ENCODE assay signal across 26 cellular contexts in the genomic region with DNA sequence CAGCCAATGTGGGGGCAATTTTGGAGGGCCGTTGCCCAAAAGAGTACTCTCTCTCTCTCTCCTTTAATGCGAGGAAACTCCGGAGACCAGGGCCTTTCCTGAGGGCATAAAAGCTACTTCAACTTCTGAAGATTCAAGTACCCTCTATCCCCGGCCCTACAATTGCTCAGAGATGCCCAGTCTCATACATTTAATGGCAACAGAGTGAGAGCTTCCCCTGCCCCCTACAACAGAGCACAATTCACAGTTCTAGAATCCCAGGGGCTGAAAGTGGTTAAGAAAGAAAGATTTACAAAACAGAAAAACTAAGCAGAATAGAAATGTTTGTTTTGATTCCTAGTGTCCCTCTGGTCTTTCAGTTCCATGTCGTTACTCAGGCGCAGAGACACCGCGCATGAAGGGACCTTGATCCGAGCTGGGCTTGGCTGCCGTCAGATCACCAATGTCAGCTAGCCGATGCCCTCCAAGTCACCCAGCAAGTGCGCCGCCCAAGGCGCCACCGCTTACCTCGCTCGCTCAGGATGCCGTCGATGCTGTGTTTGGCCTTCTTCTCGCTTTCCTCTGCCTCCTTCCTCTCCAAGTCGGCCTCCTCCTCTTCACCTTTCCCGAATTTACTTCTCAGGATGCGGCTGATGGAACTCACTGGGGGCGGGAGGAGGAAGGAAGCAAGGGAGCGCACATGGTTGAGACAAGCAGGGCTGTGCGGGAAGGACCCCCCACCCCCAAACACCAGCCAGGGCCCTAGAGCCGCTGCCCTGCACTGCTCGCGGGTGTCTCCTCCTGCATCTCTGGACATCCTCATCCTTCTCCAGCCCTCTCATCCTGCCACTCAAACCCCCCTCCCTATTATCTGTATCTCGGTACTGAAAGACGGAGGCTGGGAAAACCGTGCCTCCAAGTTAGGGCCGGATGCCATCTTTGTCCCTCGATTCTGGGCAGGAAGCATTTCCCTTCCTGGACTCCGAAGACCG. TPM values are rescaled to one million over a fixed set of nuclear protein-coding genes. Genes with fewer than 3 reads are reported as not detected.
DNase-seq lines count a peak whose midpoint lies in the region; ATAC-seq and TF ChIP-seq lines count a peak whose summit lies in the region.
"Had no signal": no experiment of that assay in that cellular context is flagged by ENCODE, and none has a peak within 500 bp of the region (broad histone marks: within the 10 kb centered on the region; RNA-seq: fewer than 3 reads in every experiment).

No MANE protein-coding gene starts in this region.

- POLR2A ChIA-PET in AG04449 (lab: Yijun Ruan, JAX), result no interaction called here

- H3K4me3 ChIP-seq in AG04449 (ENCODE audit: low read depth, low read length), result 0 out of 2 replicates have a peak overlapping the region, but pooled peaks have one; percentile 1
- peak overlapping the region; percentile 22; the same call in 1 of the 2 replicates for H3K4me3 ChIP-seq in HUES64 (ENCODE audit: low read length)
- H3K4me3 ChIP-seq in endodermal cell (ENCODE audit: low read length), result no peak overlapping the region
- H3K4me3 ChIP-seq: PC-9 had no signal

- H3K27ac Mint-ChIP-seq in endodermal cell (no peak overlapping the region), nephron progenitor cell (peak overlapping the region; percentile 31)
- H3K27ac Mint-ChIP-seq: immature natural killer cell had no signal

- TF ChIP-seq CTCF in AG04449 (IDR thresholded peaks at IDR 0.05; ENCODE audit: insufficient read depth, low read length, missing control alignments), result no peak
- TF ChIP-seq CTCF in endodermal cell (conservative IDR thresholded peaks at IDR 0.05), result no peak
- no peak for TF ChIP-seq CTCF in nephron progenitor cell (IDR thresholded peaks at IDR 0.05)
- TF ChIP-seq CTCF in omental fat pad (IDR thresholded peaks at IDR 0.05), result no peak

- CTCF ChIA-PET in AG04449 (lab: Yijun Ruan, JAX), result no interaction called here

- ATAC-seq in HG02884 (IDR thresholded peaks at IDR 0.05; ENCODE audit: unreplicated experiment) (no peak), omental fat pad (ENCODE audit: low FRiP score) (no peak)
- ATAC-seq: right cardiac atrium, T-cell had no signal

- H3K27me3 Mint-ChIP-seq in endodermal cell (ENCODE audit: insufficient read depth), result peaks cover 98% of the 10 kb centered on the region
- peaks cover 69% of the 10 kb centered on the region for H3K27me3 Mint-ChIP-seq in nephron progenitor cell (ENCODE audit: low read depth, poor library complexity)

- H3K9me3 Mint-ChIP-seq in endodermal cell (no peaks in the 10 kb centered on the region), nephron progenitor cell (no peaks in the 10 kb centered on the region)
- H3K9me3 Mint-ChIP-seq: T-cell had no signal

- H3K27ac ChIP-seq in HUES64 (ENCODE audit: low read depth, low read length) (no peak overlapping the region), endodermal cell (ENCODE audit: low read depth, low read length) (peak overlapping the region; percentile 61)
- H3K27ac ChIP-seq: adrenal gland, C4-2B, ovary, PC-9 had no signal

- H3K9me3 ChIP-seq in HUES64 (ENCODE audit: insufficient read depth, low read depth, low read length), result no peaks in the 10 kb centered on the region
- no peaks in the 10 kb centered on the region for H3K9me3 ChIP-seq in endodermal cell (ENCODE audit: control insufficient read depth, low read length)
- H3K9me3 ChIP-seq: adrenal gland, ovary had no signal

- H3K4me3 Mint-ChIP-seq in endodermal cell (no peak overlapping the region), nephron progenitor cell (peak overlapping the region; percentile 80)

- peaks cover 42% of the 10 kb centered on the region for H3K4me1 Mint-ChIP-seq in endodermal cell
- peaks cover 94% of the 10 kb centered on the region for H3K4me1 Mint-ChIP-seq in nephron progenitor cell

- DNase-seq in AG04449 (ENCODE audit: low read depth, low spot score) (no peak), endodermal cell (peak; percentile 73), nephron progenitor cell (no peak), DMS79 (lab: John Stamatoyannopoulos, UW) (no peak), NCI-H2227 treated with DMSO at 0.1 percent for 48 hours (lab: John Stamatoyannopoulos, UW) (no peak), omental fat pad (ENCODE audit: low spot score) (no peak)
- DNase-seq: activated effector memory CD4-positive, alpha-beta T cell treated with anti-CD3 and anti-CD28 coated beads, Interleukin-2, amount 50 U/mL, for 16 hours; adrenal gland; caudate nucleus; immature natural killer cell; Kasumi-1; NCI-H187 treated with DMSO at 0.1 percent for 48 hours; ovary; PC-9; SIG-M5; stimulated activated CD8-positive, alpha-beta memory T cell treated with anti-CD3 and anti-CD28 coated beads, Interleukin-4, amount 100 ng/mL, for 48 hours; T-cell had no signal

- peaks cover 57% of the 10 kb centered on the region for H3K4me1 ChIP-seq in HUES64 (ENCODE audit: insufficient read depth, low read length)
- H3K4me1 ChIP-seq in endodermal cell (ENCODE audit: control insufficient read depth, insufficient read depth, low read length), result no peaks in the 10 kb centered on the region

- peaks cover 99% of the 10 kb centered on the region for H3K27me3 ChIP-seq in HUES64 (ENCODE audit: insufficient read depth, low read length)
- H3K27me3 ChIP-seq in endodermal cell (ENCODE audit: control insufficient read depth, insufficient read depth, low read length, poor library complexity, severe bottlenecking), result peaks cover 100% of the 10 kb centered on the region
- H3K27me3 ChIP-seq: ovary had no signal

- WGBS in HUES64, result 2% methylated on average over 33 of the region's 36 CpGs
- WGBS in endodermal cell (ENCODE audit: insufficient coverage in 1 of 2, insufficient read length in 1 of 2), 2 experiments, result 7 to 15% methylated on average over 12 to 36 of the region's 36 CpGs

- H3K36me3 Mint-ChIP-seq in endodermal cell (ENCODE audit: low read depth) (no peaks in the 10 kb centered on the region), nephron progenitor cell (ENCODE audit: low read depth) (no peaks in the 10 kb centered on the region)
- H3K36me3 Mint-ChIP-seq: T-cell had no signal

- H3K36me3 ChIP-seq in HUES64 (ENCODE audit: insufficient read depth, low read length) (peaks cover 2% of the 10 kb centered on the region; the same call in 1 of the 2 replicates), endodermal cell (ENCODE audit: control insufficient read depth, insufficient read depth, low read length) (no peaks in the 10 kb centered on the region)
- H3K36me3 ChIP-seq: adrenal gland, ovary had no signal

- no peak overlapping the region for H3K9ac ChIP-seq in HUES64 (ENCODE audit: low read depth, low read length)
- no peak overlapping the region for H3K9ac ChIP-seq in endodermal cell (ENCODE audit: extremely low read depth, low read length, poor library complexity, severe bottlenecking)

RNA-seq across cellular contexts. Expression of a gene that starts 4.9 kb away (rescaled TPM):
- 5.0 TPM for polyA plus RNA-seq in HUES64 (2013, experiment 1 of 2)
- polyA plus RNA-seq in HUES64 (2013, experiment 2 of 2), result 9.9 TPM
- total RNA-seq in endodermal cell, result not detected
- polyA plus RNA-seq in endodermal cell (2013, experiment 1 of 2), result 89.3 TPM
- polyA plus RNA-seq in endodermal cell (2013, experiment 2 of 2), result 69.3 TPM
- total RNA-seq in omental fat pad, result not detected
- total RNA-seq: activated CD4-positive, alpha-beta T cell treated with anti-CD3 and anti-CD28 coated beads, Interleukin-2, amount 10 ng/mL, durations not matched to agents 24 days and 14 days; adrenal gland; fibroblast of lung; HT-29; liver; mucosa of gallbladder; ovary; PC-9; T-cell had no signal
- polyA plus RNA-seq: adrenal gland, fibroblast of lung, immature natural killer cell, liver, ovary had no signal
